Comparison of ENCODE assay signal across 18 cellular contexts in the genomic region with DNA sequence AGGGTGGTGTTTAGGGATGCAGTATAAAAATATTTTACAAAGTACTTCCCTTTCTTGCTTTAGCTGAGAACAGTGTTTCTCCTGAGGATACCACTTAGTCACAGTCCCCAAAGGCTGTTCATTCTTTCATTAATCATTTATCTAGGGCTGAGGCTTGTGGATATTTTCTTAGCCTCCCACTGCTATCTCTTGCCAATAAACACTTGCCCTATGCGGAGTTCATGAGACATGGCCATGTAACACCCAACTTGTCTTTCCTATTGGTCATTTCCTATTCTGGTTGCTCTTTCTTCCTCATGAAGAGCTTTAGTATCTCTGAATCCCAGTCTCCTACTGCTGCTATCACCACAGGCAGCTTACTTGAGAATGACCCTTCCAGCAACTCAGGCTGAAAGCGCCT.
DNase-seq lines count a peak whose midpoint lies in the region; TF ChIP-seq lines count a peak whose summit lies in the region.
"Had no signal": no experiment of that assay in that cellular context is flagged by ENCODE, and none has a peak within 500 bp of the region (broad histone marks: within the 10 kb centered on the region; RNA-seq: fewer than 3 reads in every experiment).

No MANE protein-coding gene starts in this region.

- 74% methylated on average over 2 of the region's 2 CpGs for WGBS in mesenchymal stem cell
- 73 to 80% methylated on average over 2 of the region's 2 CpGs for WGBS in thyroid gland, 2 donors

- no peaks in the 10 kb centered on the region for H3K27me3 ChIP-seq in HUES48 (ENCODE audit: control insufficient read depth, insufficient read depth, low read length)
- H3K27me3 ChIP-seq in mesenchymal stem cell (ENCODE audit: control insufficient read depth in 1 of 2, insufficient read depth in 1 of 2, low read length in 2 of 2), result no peaks in the 10 kb centered on the region
- H3K27me3 ChIP-seq in uterus, result no peaks in the 10 kb centered on the region
- no peaks in the 10 kb centered on the region for H3K27me3 ChIP-seq in thyroid gland
- H3K27me3 ChIP-seq: left lung, MG63, upper lobe of left lung had no signal

- peak overlapping the region; percentile 77 for H3K27ac ChIP-seq in HUES48 (ENCODE audit: low read depth, low read length)
- peak overlapping the region; percentile 81 for H3K27ac ChIP-seq in mesenchymal stem cell (ENCODE audit: low read length, poor library complexity, severe bottlenecking)
- no peak overlapping the region for H3K27ac ChIP-seq in uterus
- H3K27ac ChIP-seq in thyroid gland, result no peak overlapping the region
- H3K27ac ChIP-seq: left lung, upper lobe of left lung had no signal

- H2BK5ac ChIP-seq in mesenchymal stem cell (ENCODE audit: low read depth, low read length, poor library complexity, severe bottlenecking), result no peak overlapping the region

- no peak overlapping the region for H3K18ac ChIP-seq in mesenchymal stem cell (ENCODE audit: low read depth in 1 of 2, low read length in 2 of 2)

- no peak overlapping the region for H3K23ac ChIP-seq in mesenchymal stem cell (ENCODE audit: low read length in 2 of 2)

- H3K4me3 ChIP-seq in HUES48 (ENCODE audit: low read depth, low read length) (peak overlapping the region; percentile 6), choroid plexus epithelial cell (ENCODE audit: low read depth, low read length) (no peak overlapping the region), mesenchymal stem cell (ENCODE audit: insufficient read depth in 1 of 2, low read depth in 1 of 2, low read length in 2 of 2) (no peak overlapping the region), uterus (no peak overlapping the region), thyroid gland (replicated peaks in 1 of 3) (no peak overlapping the region)
- H3K4me3 ChIP-seq: GM12878, left lung, MG63, upper lobe of left lung had no signal

- no peaks in the 10 kb centered on the region for H3K79me1 ChIP-seq in mesenchymal stem cell (replicated peaks; ENCODE audit: low read length, poor library complexity, severe bottlenecking)

- H3K9ac ChIP-seq in HUES48 (ENCODE audit: low read depth, low read length) (no peak overlapping the region), mesenchymal stem cell (ENCODE audit: low read length) (no peak overlapping the region)
- H3K9ac ChIP-seq: SK-N-SH had no signal

- no peak overlapping the region for H4K8ac ChIP-seq in mesenchymal stem cell (ENCODE audit: low read length)

- no peak overlapping the region for H2BK15ac ChIP-seq in mesenchymal stem cell (ENCODE audit: low read depth, poor library complexity, severe bottlenecking)

- H3K4me2 ChIP-seq in mesenchymal stem cell (ENCODE audit: low read length, poor library complexity, severe bottlenecking), result no peak overlapping the region
- H3K4me2 ChIP-seq: SK-N-SH had no signal

- TF ChIP-seq POLR2A in uterus (IDR thresholded peaks at IDR 0.05) (no peak), thyroid gland (IDR thresholded peaks at IDR 0.05) (no peak)

- H3K36me3 ChIP-seq in HUES48 (ENCODE audit: control insufficient read depth, insufficient read depth, low read length) (no peaks in the 10 kb centered on the region), mesenchymal stem cell (ENCODE audit: control insufficient read depth in 1 of 2, insufficient read depth in 2 of 2, low read depth in 1 of 2, low read length in 2 of 2) (no peaks in the 10 kb centered on the region), uterus (no peaks in the 10 kb centered on the region), thyroid gland (no peaks in the 10 kb centered on the region)
- H3K36me3 ChIP-seq: left lung, MG63, upper lobe of left lung had no signal

- H2AFZ ChIP-seq in mesenchymal stem cell (ENCODE audit: low read depth, low read length), result no peak overlapping the region

- H2BK120ac ChIP-seq in mesenchymal stem cell (ENCODE audit: low read depth, low read length), result no peak overlapping the region

- H3K9me3 ChIP-seq in HUES48 (ENCODE audit: control insufficient read depth, insufficient read depth, low read length) (no peaks in the 10 kb centered on the region), mesenchymal stem cell (ENCODE audit: control insufficient read depth, low read length) (no peaks in the 10 kb centered on the region), uterus (no peaks in the 10 kb centered on the region), thyroid gland (no peaks in the 10 kb centered on the region)
- H3K9me3 ChIP-seq: left lung, MG63, SK-N-SH, upper lobe of left lung had no signal

- intact Hi-C loops in uterus (cut with DNase I; ENCODE audit: low total_unique reads) (loop anchor here (10.0 kb wide), 1 partner anchor 365 kb away; no protein-coding TSS in a partner anchor), thyroid gland (cut with DNase I) (no loop called here)

- no peak overlapping the region for H2AK5ac ChIP-seq in mesenchymal stem cell (ENCODE audit: low read length, severe bottlenecking)

- H3K4ac ChIP-seq in mesenchymal stem cell (ENCODE audit: low read depth in 1 of 2, low read length in 2 of 2), result no peak overlapping the region

- in situ Hi-C loops in Caki2 (cut with HindIII; ENCODE audit: low pct_unique_long_range_greater_than_20kb, low sequenced_read_pairs), result no loop called here

- no peak overlapping the region for H3K14ac ChIP-seq in mesenchymal stem cell (ENCODE audit: low read length in 2 of 2)

- DNase-seq in Caki2 (ENCODE audit: low read depth), result peak; percentile 88
- DNase-seq in choroid plexus epithelial cell (ENCODE audit: low read depth), result peak; percentile 57
- DNase-seq in mesenchymal stem cell, result no peak
- DNase-seq in NCI-H1930 (lab: John Stamatoyannopoulos, UW), result no peak
- no peak for DNase-seq in uterus
- DNase-seq in thyroid gland, result no peak
- DNase-seq in GM19240 (ENCODE audit: insufficient read length, low spot score), result no peak
- DNase-seq: activated gamma-delta T cell treated with Interleukin-2 at 50 U/mL for 16 hours; C1 segment of cervical spinal cord; effector memory CD4-positive, alpha-beta T cell; left lung; MG63; naive B cell; SK-N-SH; stimulated activated CD4-positive, alpha-beta T cell treated with anti-CD3 and anti-CD28 coated beads, Interleukin-2, amount 100 ng/mL, for 48 hours; upper lobe of left lung had no signal

- H2BK12ac ChIP-seq in mesenchymal stem cell (ENCODE audit: low read length in 2 of 2), result no peak overlapping the region

- peaks cover 34% of the 10 kb centered on the region for H3K4me1 ChIP-seq in HUES48 (ENCODE audit: control insufficient read depth, insufficient read depth, low read length)
- peaks cover 8% of the 10 kb centered on the region for H3K4me1 ChIP-seq in mesenchymal stem cell (ENCODE audit: control insufficient read depth, insufficient read depth, low read depth, low read length)
- H3K4me1 ChIP-seq in uterus, result no peaks in the 10 kb centered on the region
- no peaks in the 10 kb centered on the region for H3K4me1 ChIP-seq in thyroid gland
- H3K4me1 ChIP-seq: left lung, upper lobe of left lung had no signal

- H4K91ac ChIP-seq in mesenchymal stem cell (ENCODE audit: low read length), result no peak overlapping the region

- TF ChIP-seq CTCF in choroid plexus epithelial cell (conservative IDR thresholded peaks at IDR 0.05; ENCODE audit: low read depth, low read length) (no peak), uterus (IDR thresholded peaks at IDR 0.05) (no peak), thyroid gland (IDR thresholded peaks at IDR 0.05) (no peak)

Comparison
In these comparisons a context has a peak if more than half of its experiments do, and no peak if none do; other contexts are left out.
1. DNase-seq: peak in Caki2 (single experiment) and choroid plexus epithelial cell (single experiment); none in mesenchymal stem cell (single experiment), NCI-H1930 (0 of 2), uterus (0 of 2), thyroid gland (0 of 2) and GM19240 (single experiment).
2. H3K27ac ChIP-seq: peak in HUES48 (single experiment) and mesenchymal stem cell (single experiment); none in uterus (0 of 2) and thyroid gland (0 of 3).